ENCODE assay signal across 8 cellular contexts in genomic region chr19:11504502-11505031, GRCh38. TPM values are rescaled to one million over a fixed set of nuclear protein-coding genes. Genes with fewer than 3 reads are reported as not detected.
A peak's percentile ranks its signal among the peaks of the same experiment; 100 is the strongest.
DNase-seq lines count a peak whose midpoint lies in the region; ATAC-seq and TF ChIP-seq lines count a peak whose summit lies in the region.

No MANE protein-coding gene starts in this region.

- peaks cover 8% of the 10 kb centered on the region for H3K4me1 ChIP-seq in adipocyte (ENCODE audit: control insufficient read depth, insufficient read depth, low read length)

- H3K27ac Mint-ChIP-seq in activated CD8-positive, alpha-beta memory T cell treated with anti-CD3 and anti-CD28 coated beads, Interleukin-2, amount 10 ng/mL, durations not matched to agents 7 days and 5 days = peak overlapping the region; percentile 92

- peak overlapping the region; percentile 54 for H3K27ac ChIP-seq in temporal lobe (ENCODE audit: low read depth, low read length)

- peaks cover 20% of the 10 kb centered on the region for H3K4me1 Mint-ChIP-seq in activated CD8-positive, alpha-beta memory T cell treated with anti-CD3 and anti-CD28 coated beads, Interleukin-2, amount 10 ng/mL, durations not matched to agents 7 days and 5 days

- peak overlapping the region; percentile 81 for H3K4me3 Mint-ChIP-seq in activated CD8-positive, alpha-beta memory T cell treated with anti-CD3 and anti-CD28 coated beads, Interleukin-2, amount 10 ng/mL, durations not matched to agents 7 days and 5 days

- TF ChIP-seq CTCF in kidney epithelial cell (IDR thresholded peaks at IDR 0.05; ENCODE audit: insufficient read depth, low read length, poor library complexity, severe bottlenecking) = no peak

- no peaks in the 10 kb centered on the region for H3K9me3 ChIP-seq in adipocyte (ENCODE audit: control insufficient read depth, low read length)

- H3K36me3 ChIP-seq in adipocyte (ENCODE audit: control insufficient read depth, insufficient read depth, low read length, severe bottlenecking) = no peaks in the 10 kb centered on the region
- no peaks in the 10 kb centered on the region for H3K36me3 ChIP-seq in kidney epithelial cell (ENCODE audit: control insufficient read depth, insufficient read depth, low read length)

- CTCF ChIA-PET in activated CD8-positive, alpha-beta memory T cell treated with anti-CD3 and anti-CD28 coated beads, Interleukin-2, amount 10 ng/mL, durations not matched to agents 7 days and 5 days (lab: Charles Lee) = interaction anchor here (1.1 kb wide), 1 partner anchor 420 kb away, joined by 3 read pairs; no protein-coding TSS in a partner anchor

- peaks cover 1% of the 10 kb centered on the region for H3K36me3 Mint-ChIP-seq in activated CD8-positive, alpha-beta memory T cell treated with anti-CD3 and anti-CD28 coated beads, Interleukin-2, amount 10 ng/mL, durations not matched to agents 7 days and 5 days

- no peak for ATAC-seq in activated CD8-positive, alpha-beta memory T cell treated with anti-CD3 and anti-CD28 coated beads, Interleukin-2, amount 10 ng/mL, durations not matched to agents 7 days and 5 days

- H3K4me3 ChIP-seq in adipocyte (ENCODE audit: low read length) (peak overlapping the region; percentile 85), kidney epithelial cell (ENCODE audit: low read depth, low read length) (peak overlapping the region; percentile 82)

- no peaks in the 10 kb centered on the region for H3K27me3 Mint-ChIP-seq in activated CD8-positive, alpha-beta memory T cell treated with anti-CD3 and anti-CD28 coated beads, Interleukin-2, amount 10 ng/mL, durations not matched to agents 7 days and 5 days

- H3K9ac ChIP-seq in adipocyte (ENCODE audit: low read length) = peak overlapping the region; percentile 33

- no peak for DNase-seq in activated CD8-positive, alpha-beta memory T cell treated with anti-CD3 and anti-CD28 coated beads, Interleukin-2, amount 10 ng/mL, durations not matched to agents 7 days and 5 days
- DNase-seq in activated CD8-positive, alpha-beta memory T cell treated with anti-CD3 and anti-CD28 coated beads, Interleukin-2, amount 50 U/mL, for 48 hours = no peak
- DNase-seq in adipocyte (ENCODE audit: low read depth) (no peak), kidney epithelial cell (ENCODE audit: low read depth) (no peak), retina (no peak), SW 1271 (lab: John Stamatoyannopoulos, UW) (no peak)
- no peak for DNase-seq in central memory CD4-positive, alpha-beta T cell

- H3K9me3 Mint-ChIP-seq in activated CD8-positive, alpha-beta memory T cell treated with anti-CD3 and anti-CD28 coated beads, Interleukin-2, amount 10 ng/mL, durations not matched to agents 7 days and 5 days (ENCODE audit: low read depth) = no peaks in the 10 kb centered on the region

- H3K27me3 ChIP-seq in adipocyte (replicated peaks; ENCODE audit: control insufficient read depth, insufficient read depth, low read length) (no peaks in the 10 kb centered on the region), kidney epithelial cell (ENCODE audit: control insufficient read depth, insufficient read depth, low read length) (no peaks in the 10 kb centered on the region)

RNA-seq across cellular contexts. Expression of gene ZNF653, which starts 1.1 kb away (rescaled TPM):
- 10 to 100 TPM; 16.1 to 16.7 TPM for total RNA-seq in activated CD8-positive, alpha-beta memory T cell treated with anti-CD3 and anti-CD28 coated beads, Interleukin-2, amount 10 ng/mL, durations not matched to agents 7 days and 5 days
- 6.6 and 20.5 TPM in 2 replicates for total RNA-seq in kidney epithelial cell
- total RNA-seq in temporal lobe = 9.3 TPM

RNA-seq across cellular contexts. Expression of gene ELAVL3, which starts 23.7 kb away (rescaled TPM):
- not detected for total RNA-seq in activated CD8-positive, alpha-beta memory T cell treated with anti-CD3 and anti-CD28 coated beads, Interleukin-2, amount 10 ng/mL, durations not matched to agents 7 days and 5 days
- total RNA-seq in kidney epithelial cell (not detected in 2 replicates), temporal lobe (132 TPM)

RNA-seq across cellular contexts. Expression of gene ECSIT, which starts 24.4 kb away (rescaled TPM):
- 10 to 100 TPM; 33.0 to 36.2 TPM for total RNA-seq in activated CD8-positive, alpha-beta memory T cell treated with anti-CD3 and anti-CD28 coated beads, Interleukin-2, amount 10 ng/mL, durations not matched to agents 7 days and 5 days
- total RNA-seq in kidney epithelial cell = 37.4 and 40.0 TPM in 2 replicates
- total RNA-seq in temporal lobe = 26.3 TPM

RNA-seq across cellular contexts. Expression of gene CNN1, which starts 34.1 kb away (rescaled TPM):
- total RNA-seq in activated CD8-positive, alpha-beta memory T cell treated with anti-CD3 and anti-CD28 coated beads, Interleukin-2, amount 10 ng/mL, durations not matched to agents 7 days and 5 days = not detected
- total RNA-seq in kidney epithelial cell = 11.8 and 14.5 TPM in 2 replicates
- 0.74 TPM for total RNA-seq in temporal lobe

RNA-seq across cellular contexts. Expression of gene ELOF1, which starts 54.5 kb away (rescaled TPM):
- total RNA-seq in activated CD8-positive, alpha-beta memory T cell treated with anti-CD3 and anti-CD28 coated beads, Interleukin-2, amount 10 ng/mL, durations not matched to agents 7 days and 5 days = 10 to 100 TPM; 55.1 to 67.2 TPM
- total RNA-seq in kidney epithelial cell (67.3 and 69.6 TPM in 2 replicates), temporal lobe (9.8 TPM)

Comparison
In these comparisons a context has a peak if more than half of its experiments do, and no peak if none do; other contexts are left out.
1. RNA of gene ELAVL3, which starts 23.7 kb away (total RNA-seq): 132 TPM in temporal lobe (single experiment); not detected in activated CD8-positive, alpha-beta memory T cell treated with anti-CD3 and anti-CD28 coated beads, Interleukin-2, amount 10 ng/mL, durations not matched to agents 7 days and 5 days and not detected in kidney epithelial cell; every median in the first group is over 100 times any median in the second.